Comparison of ENCODE assay signal across 9 cellular contexts in the genomic region with DNA sequence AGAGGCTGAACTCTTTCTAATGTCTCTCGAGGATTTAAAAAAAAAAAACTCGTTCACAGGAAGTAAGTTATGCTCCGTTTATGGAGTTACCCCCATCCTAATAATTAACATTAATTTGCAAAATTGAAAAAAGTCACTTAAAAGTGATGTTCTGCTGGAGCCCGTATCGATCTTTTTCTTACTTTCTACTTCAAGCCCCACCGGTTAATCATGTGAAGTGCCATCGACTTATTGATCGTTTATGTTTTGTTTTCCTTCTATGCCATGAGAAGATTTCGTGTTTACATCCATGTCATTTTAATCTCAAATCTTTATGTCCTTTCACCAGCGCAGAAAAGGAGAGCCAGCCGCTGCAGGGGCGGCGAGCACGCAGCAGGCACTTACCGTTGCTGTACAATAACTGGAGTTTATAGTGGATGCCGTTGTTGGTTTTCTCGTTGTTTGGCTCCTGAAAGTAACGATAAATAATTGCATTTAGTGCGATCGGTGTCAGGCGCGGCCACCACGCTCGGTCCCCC. TPM values are rescaled to one million over a fixed set of nuclear protein-coding genes. Genes with fewer than 3 reads are reported as not detected.
A peak's percentile ranks its signal among the peaks of the same experiment; 100 is the strongest.
DNase-seq lines count a peak whose midpoint lies in the region; ATAC-seq and TF ChIP-seq lines count a peak whose summit lies in the region.
"Had no signal": no experiment of that assay in that cellular context is flagged by ENCODE, and none has a peak within 500 bp of the region (broad histone marks: within the 10 kb centered on the region; RNA-seq: fewer than 3 reads in every experiment).

No MANE protein-coding gene starts in this region.

- TF ChIP-seq CTCF in HEK293 (tag by site-specific recombination; IDR thresholded peaks at IDR 0.05) (no peak), smooth muscle cell (IDR thresholded peaks at IDR 0.05; ENCODE audit: borderline replicate concordance, insufficient read depth, poor library complexity, severe bottlenecking) (no peak)

- peaks cover 94% of the 10 kb centered on the region for H3K27me3 ChIP-seq in smooth muscle cell (ENCODE audit: low read depth)

- no peak overlapping the region for H3K9ac ChIP-seq in smooth muscle cell (ENCODE audit: low read depth)

- intact Hi-C loops in activated T-helper 1 cell treated with anti-CD3 and anti-CD28 coated beads, Interleukin-12 subunit alpha, Interleukin-12 subunit beta, Interleukin-2, Interleukin-4 antibody, amounts not matched to agents 30 ng/mL and 10 ng/mL and 1 ng/mL, durations not matched to agents 14 hours and 24 hours and 36 hours (cut with micrococcal nuclease), result loop anchor here (1.0 kb wide), 1 partner anchor 9 kb away; no protein-coding TSS in a partner anchor

- CTCF ChIA-PET in HEK293 (lab: Yijun Ruan, JAX), result no interaction called here

- peaks cover 3% of the 10 kb centered on the region for H4K20me1 ChIP-seq in smooth muscle cell (ENCODE audit: low read depth)

- no peak for DNase-seq in activated T-helper 1 cell treated with anti-CD3 and anti-CD28 coated beads, Interleukin-12 subunit alpha, Interleukin-12 subunit beta, Interleukin-2, Interleukin-4 antibody, amounts not matched to agents 30 ng/mL and 10 ng/mL and 1 ng/mL, durations not matched to agents 14 hours and 24 hours and 36 hours (ENCODE audit: low spot score)
- DNase-seq in smooth muscle cell (lab: John Stamatoyannopoulos, UW; ENCODE audit: unreplicated experiment) (no peak), NCI-H1436 (lab: John Stamatoyannopoulos, UW) (no peak), GOT3 (lab: John Stamatoyannopoulos, UW) (no peak)

- H3K36me3 ChIP-seq in HEK293 (ENCODE audit: control insufficient read depth in 2 of 2, insufficient read depth in 1 of 2, low read length in 2 of 2), result peaks cover 0 to 15% of the 10 kb centered on the region in 2 experiments; a peak in 1 of 3 replicates
- H3K36me3 ChIP-seq in smooth muscle cell (ENCODE audit: low read depth), result no peaks in the 10 kb centered on the region

- peaks cover 55% of the 10 kb centered on the region for H3K27me3 Mint-ChIP-seq in activated T-helper 1 cell treated with anti-CD3 and anti-CD28 coated beads, Interleukin-12 subunit alpha, Interleukin-12 subunit beta, Interleukin-2, Interleukin-4 antibody, amounts not matched to agents 30 ng/mL and 10 ng/mL and 1 ng/mL, durations not matched to agents 14 hours and 24 hours and 36 hours (ENCODE audit: insufficient read depth)

- H3K4me3 ChIP-seq in HEK293 (ENCODE audit: low read depth, low read length) (peak overlapping the region; percentile 56), iPS-18c (ENCODE audit: insufficient read depth, low read depth, low read length) (peak overlapping the region; percentile 34; the same call in 1 of the 2 replicates), smooth muscle cell (peak overlapping the region; percentile 69)

- POLR2A ChIA-PET in HEK293 (lab: Yijun Ruan, JAX), result no interaction called here

- H3K27ac ChIP-seq in HEK293 (ENCODE audit: extremely low read depth, low read depth, low read length) (peak overlapping the region; percentile 94; the same call in 1 of the 2 replicates), smooth muscle cell (ENCODE audit: low read depth) (no peak overlapping the region)

- H3K4me3 Mint-ChIP-seq in activated T-helper 1 cell treated with anti-CD3 and anti-CD28 coated beads, Interleukin-12 subunit alpha, Interleukin-12 subunit beta, Interleukin-2, Interleukin-4 antibody, amounts not matched to agents 30 ng/mL and 10 ng/mL and 1 ng/mL, durations not matched to agents 14 hours and 24 hours and 36 hours, result peak overlapping the region; percentile 68

- WGBS in smooth muscle cell (ENCODE audit: low lambda C conversion rate), result 4% methylated on average over 24 of the region's 24 CpGs

- peak overlapping the region; percentile 98 for H3K4me2 ChIP-seq in smooth muscle cell

- H3K79me2 ChIP-seq in smooth muscle cell (ENCODE audit: low read depth), result no peaks in the 10 kb centered on the region

- H3K4me1 Mint-ChIP-seq in activated T-helper 1 cell treated with anti-CD3 and anti-CD28 coated beads, Interleukin-12 subunit alpha, Interleukin-12 subunit beta, Interleukin-2, Interleukin-4 antibody, amounts not matched to agents 30 ng/mL and 10 ng/mL and 1 ng/mL, durations not matched to agents 14 hours and 24 hours and 36 hours (ENCODE audit: low read depth), result peaks cover 27% of the 10 kb centered on the region

- no peaks in the 10 kb centered on the region for H3K9me3 ChIP-seq in HEK293 (ENCODE audit: control insufficient read depth, insufficient read depth, low read depth, low read length)
- peaks cover 9% of the 10 kb centered on the region for H3K9me3 ChIP-seq in iPS-18c (ENCODE audit: control insufficient read depth, insufficient read depth, low read length)
- no peaks in the 10 kb centered on the region for H3K9me3 ChIP-seq in smooth muscle cell (replicated peaks; ENCODE audit: low read depth)

- ATAC-seq in GM18505 (IDR thresholded peaks at IDR 0.05; ENCODE audit: unreplicated experiment), result no peak

- H3K4me1 ChIP-seq in HEK293 (ENCODE audit: control insufficient read depth, insufficient read depth, low read length), result peaks cover 9% of the 10 kb centered on the region
- peaks cover 40% of the 10 kb centered on the region for H3K4me1 ChIP-seq in smooth muscle cell (ENCODE audit: low read depth)

- no peaks in the 10 kb centered on the region for H3K9me3 Mint-ChIP-seq in activated T-helper 1 cell treated with anti-CD3 and anti-CD28 coated beads, Interleukin-12 subunit alpha, Interleukin-12 subunit beta, Interleukin-2, Interleukin-4 antibody, amounts not matched to agents 30 ng/mL and 10 ng/mL and 1 ng/mL, durations not matched to agents 14 hours and 24 hours and 36 hours

- H2AFZ ChIP-seq in smooth muscle cell (ENCODE audit: low read depth), result peak overlapping the region; percentile 85

- TF ChIP-seq POLR2A in GM18505 (IDR thresholded peaks at IDR 0.05; ENCODE audit: borderline replicate concordance, extremely low read depth, insufficient read depth, insufficient read length), result no peak

- H3K36me3 Mint-ChIP-seq in activated T-helper 1 cell treated with anti-CD3 and anti-CD28 coated beads, Interleukin-12 subunit alpha, Interleukin-12 subunit beta, Interleukin-2, Interleukin-4 antibody, amounts not matched to agents 30 ng/mL and 10 ng/mL and 1 ng/mL, durations not matched to agents 14 hours and 24 hours and 36 hours (ENCODE audit: low read depth), result peaks cover 2% of the 10 kb centered on the region

- peak overlapping the region; percentile 82 for H3K27ac Mint-ChIP-seq in activated T-helper 1 cell treated with anti-CD3 and anti-CD28 coated beads, Interleukin-12 subunit alpha, Interleukin-12 subunit beta, Interleukin-2, Interleukin-4 antibody, amounts not matched to agents 30 ng/mL and 10 ng/mL and 1 ng/mL, durations not matched to agents 14 hours and 24 hours and 36 hours

- no peaks in the 10 kb centered on the region for H3F3A ChIP-seq in smooth muscle cell (ENCODE audit: low read depth)

TF ChIP-seq in HEK293, 187 proteins besides CTCF, POLR2A, EP300 and RAD21:
- TF ChIP-seq ZBTB17 (tag by site-specific recombination; IDR thresholded peaks at IDR 0.05) (peak; percentile 38; the same call in 1 of the 2 replicates), GLI2 (tag by site-specific recombination; IDR thresholded peaks at IDR 0.05; ENCODE audit: borderline replicate concordance, low read depth) (no peak), ZEB2 (tag by site-specific recombination; IDR thresholded peaks at IDR 0.05) (0 out of 2 replicates have a peak, but pooled peaks have one; percentile 37), ZNF202 (tag by site-specific recombination; IDR thresholded peaks at IDR 0.05; ENCODE audit: borderline replicate concordance) (no peak), HOXA7 (CRISPR knock-in tag; IDR thresholded peaks at IDR 0.05; ENCODE audit: borderline replicate concordance) (no peak), ZNF658 (tag by site-specific recombination; IDR thresholded peaks at IDR 0.05) (no peak), ZNF629 (tag by site-specific recombination; IDR thresholded peaks at IDR 0.05) (0 out of 2 replicates have a peak, but pooled peaks have one; percentile 48)

RNA-seq across cellular contexts. Expression of a gene that starts 1.5 kb away (rescaled TPM):
- not detected in 2 replicates for total RNA-seq in activated T-helper 1 cell treated with anti-CD3 and anti-CD28 coated beads, Interleukin-12 subunit alpha, Interleukin-12 subunit beta, Interleukin-2, Interleukin-4 antibody, amounts not matched to agents 30 ng/mL and 10 ng/mL and 1 ng/mL, durations not matched to agents 14 hours and 24 hours and 36 hours
- 0.04 TPM in 1 of 2 replicates, not detected in the other for total RNA-seq in smooth muscle cell
- polyA plus RNA-seq in smooth muscle cell, result 0.14 TPM in 1 of 2 replicates, not detected in the other
- total RNA-seq: mononuclear cell, OCI-LY7 had no signal
